8 cellular contexts compared by ENCODE assay signal in genomic region chr7:23863209-23863798, GRCh38.
DNase-seq lines count a peak whose midpoint lies in the region; ATAC-seq and TF ChIP-seq lines count a peak whose summit lies in the region.

No MANE protein-coding gene starts in this region.

- H3K27me3 ChIP-seq in right lobe of liver = no peaks in the 10 kb centered on the region

- no peaks in the 10 kb centered on the region for H3K36me3 ChIP-seq in right lobe of liver

- peak; percentile 11 for DNase-seq in stimulated activated CD4-positive, alpha-beta T cell treated with anti-CD3 and anti-CD28 coated beads, Interleukin-15, amount 100 ng/mL, for 24 hours
- DNase-seq in stimulated activated CD4-positive, alpha-beta T cell treated with anti-CD3 and anti-CD28 coated beads, Interleukin-4, amount 100 ng/mL, for 4 hours = no peak
- peak; percentile 25 for DNase-seq in NCI-H1436 treated with DMSO at 0.1 percent for 48 hours (lab: John Stamatoyannopoulos, UW)
- DNase-seq in astrocyte of the hippocampus (ENCODE audit: low read depth, low spot score) = peak; percentile 66
- no peak for DNase-seq in right lobe of liver
- no peak for DNase-seq in epidermal melanocyte (ENCODE audit: insufficient read length, low spot score)

- H3K27ac ChIP-seq in right lobe of liver = no peak overlapping the region

- no peak overlapping the region for H3K4me3 ChIP-seq in right lobe of liver

- peak; percentile 39 to 51 (median 48) for TF ChIP-seq CTCF in right lobe of liver (IDR thresholded peaks at IDR 0.05)

- no peaks in the 10 kb centered on the region for H3K4me1 ChIP-seq in right lobe of liver

- intact Hi-C loops in right lobe of liver (cut with DNase I) = no loop called here

- no peak for TF ChIP-seq POLR2A in right lobe of liver (IDR thresholded peaks at IDR 0.05)

- WGBS in right lobe of liver (ENCODE audit: insufficient coverage, low coverage, low lambda C conversion rate, missing lambda C conversion rate) = 25% methylated on average over 1 of the region's 1 CpG

- peak; percentile 38 to 59 (median 56) for ATAC-seq in right lobe of liver
- ATAC-seq in HG02885 (IDR thresholded peaks at IDR 0.05; ENCODE audit: poor library complexity, unreplicated experiment) = no peak
- ATAC-seq in GM18520 (IDR thresholded peaks at IDR 0.05; ENCODE audit: unreplicated experiment) = no peak

- no peaks in the 10 kb centered on the region for H3K9me3 ChIP-seq in right lobe of liver

Comparison
In these comparisons a context has a peak if more than half of its experiments do, and no peak if none do; other contexts are left out.
1. DNase-seq: peak in stimulated activated CD4-positive, alpha-beta T cell treated with anti-CD3 and anti-CD28 coated beads, Interleukin-15, amount 100 ng/mL, for 24 hours (single experiment), NCI-H1436 treated with DMSO at 0.1 percent for 48 hours (single experiment) and astrocyte of the hippocampus (single experiment); none in stimulated activated CD4-positive, alpha-beta T cell treated with anti-CD3 and anti-CD28 coated beads, Interleukin-4, amount 100 ng/mL, for 4 hours (0 of 2), right lobe of liver (0 of 3) and epidermal melanocyte (single experiment).
2. ATAC-seq: peak in right lobe of liver (4 of 4); none in HG02885 (single experiment) and GM18520 (single experiment).